In genomic region chr11:28461846-28462245, GRCh38 we compare ENCODE assay signal across 16 cellular contexts.
DNase-seq lines count a peak whose midpoint lies in the region; ATAC-seq and TF ChIP-seq lines count a peak whose summit lies in the region.
"Had no signal": no experiment of that assay in that cellular context is flagged by ENCODE, and none has a peak within 500 bp of the region (broad histone marks: within the 10 kb centered on the region; RNA-seq: fewer than 3 reads in every experiment).

No MANE protein-coding gene starts in this region.

- ATAC-seq in HG03457 (IDR thresholded peaks at IDR 0.05; ENCODE audit: unreplicated experiment) (no peak), GM19467 (IDR thresholded peaks at IDR 0.05; ENCODE audit: unreplicated experiment) (no peak)
- ATAC-seq: GM12878 had no signal

- DNase-seq in M059J (ENCODE audit: low read depth), result peak; percentile 13
- peak; percentile 28 to 72 for DNase-seq in cardiac fibroblast (ENCODE audit: low read depth in 2 of 2)
- peak; percentile 28 for DNase-seq in fibroblast of the aortic adventitia (ENCODE audit: low read depth)
- no peak for DNase-seq in NCI-H82 treated with DMSO at 0.1 percent for 48 hours (lab: John Stamatoyannopoulos, UW; ENCODE audit: unreplicated experiment)
- DNase-seq in coronary artery (ENCODE audit: low spot score), result no peak
- DNase-seq: C1 segment of cervical spinal cord, DMS153, NCI-H1417, NCI-H2029, NCI-H2171 treated with DMSO at 0.1 percent for 48 hours, NCI-H82, SIG-M5 had no signal

- no peak overlapping the region for H3K27ac ChIP-seq in coronary artery
- H3K27ac ChIP-seq: KMS-11 had no signal

- TF ChIP-seq CTCF in cardiac fibroblast (IDR thresholded peaks at IDR 0.05; ENCODE audit: low read depth, low read length), result no peak
- TF ChIP-seq CTCF in fibroblast of the aortic adventitia (IDR thresholded peaks at IDR 0.05; ENCODE audit: insufficient read depth, low read length), result no peak
- TF ChIP-seq CTCF in coronary artery (IDR thresholded peaks at IDR 0.05), result no peak

- H3K4me3 ChIP-seq in cardiac fibroblast (replicated peaks in 1 of 2; ENCODE audit: low read depth in 2 of 2, low read length in 2 of 2) (no peak overlapping the region), fibroblast of the aortic adventitia (ENCODE audit: low read depth, low read length) (no peak overlapping the region), coronary artery (no peak overlapping the region)
- H3K4me3 ChIP-seq: GM12878 had no signal

Comparison
In these comparisons a context has a peak if more than half of its experiments do, and no peak if none do; other contexts are left out.
1. DNase-seq: peak in M059J (single experiment), cardiac fibroblast (2 of 2) and fibroblast of the aortic adventitia (single experiment); none in NCI-H82 treated with DMSO at 0.1 percent for 48 hours (single experiment) and coronary artery (single experiment).